In genomic region chr13:109859216-109859835, GRCh38 we compare ENCODE assay signal across 25 cellular contexts.
"Had no signal": no experiment of that assay in that cellular context is flagged by ENCODE, and none has a peak within 500 bp of the region (broad histone marks: within the 10 kb centered on the region; RNA-seq: fewer than 3 reads in every experiment).

No MANE protein-coding gene starts in this region.

- ATAC-seq: activated T-cell treated with anti-CD3 and anti-CD28 coated beads, Interleukin-2, amount 50 U/mL, for 72 hours; gastroesophageal sphincter; pancreas; sciatic nerve; stimulated activated naive B cell treated with anti-CD40 and anti-IgM and Interleukin-4, amounts not matched to agents 10 μg/mL and 1 μg/mL and 100 μg/mL, for 72 hours had no signal

- H3K36me3 ChIP-seq: gastroesophageal sphincter, pancreas, prostate gland, suprapubic skin, tibial artery had no signal

- H3K4me3 Mint-ChIP-seq: activated naive CD8-positive, alpha-beta T cell; activated T-cell treated with anti-CD3 and anti-CD28 coated beads, Interleukin-2, amount 50 U/mL, for 72 hours; immature natural killer cell; naive B cell; nephron progenitor cell; stimulated activated naive B cell treated with anti-CD40 and anti-IgM and Interleukin-4, amounts not matched to agents 10 μg/mL and 1 μg/mL and 100 μg/mL, for 72 hours; T-helper 1 cell treated with Interleukin-12 subunit alpha and Interleukin-12 subunit beta and Interleukin-4 antibody, amounts not matched to agents 30 μg/mL and 1 μg/mL, for 36 hours had no signal

- DNase-seq: activated CD4-positive, alpha-beta T cell treated with anti-CD3 and anti-CD28 coated beads for 4 hours; activated CD4-positive, alpha-beta T cell treated with anti-CD3 and anti-CD28 coated beads, Interleukin-2, amount 50 U/mL, for 4 hours; activated naive CD4-positive, alpha-beta T cell treated with Interleukin-2 at 50 U/mL for 16 hours; activated T-cell treated with anti-CD3 and anti-CD28 coated beads for 4 hours; activated T-cell treated with anti-CD3 and anti-CD28 coated beads, Interleukin-2, amount 50 U/mL, for 72 hours; anterior cingulate cortex; effector CD8-positive, alpha-beta T cell; hypothalamus; immature natural killer cell; kidney; naive B cell; nephron progenitor cell; pancreas; small intestine; stimulated activated CD4-positive, alpha-beta T cell treated with anti-CD3 and anti-CD28 coated beads, Interleukin-2, amount 100 ng/mL, for 24 hours; stimulated activated naive B cell treated with anti-CD40 and anti-IgM and Interleukin-4, amounts not matched to agents 10 μg/mL and 1 μg/mL and 100 μg/mL, for 72 hours; T-helper 9 cell; tibial artery had no signal

- H3K27me3 ChIP-seq: gastroesophageal sphincter, pancreas had no signal

- H3K27ac Mint-ChIP-seq: activated naive CD8-positive, alpha-beta T cell; activated T-cell treated with anti-CD3 and anti-CD28 coated beads, Interleukin-2, amount 50 U/mL, for 72 hours; immature natural killer cell; nephron progenitor cell; stimulated activated naive B cell treated with anti-CD40 and anti-IgM and Interleukin-4, amounts not matched to agents 10 μg/mL and 1 μg/mL and 100 μg/mL, for 72 hours; T-helper 1 cell treated with Interleukin-12 subunit alpha and Interleukin-12 subunit beta and Interleukin-4 antibody, amounts not matched to agents 30 μg/mL and 1 μg/mL, for 36 hours had no signal

- H3K36me3 Mint-ChIP-seq: activated naive CD8-positive, alpha-beta T cell; immature natural killer cell; naive B cell; stimulated activated naive B cell treated with anti-CD40 and anti-IgM and Interleukin-4, amounts not matched to agents 10 μg/mL and 1 μg/mL and 100 μg/mL, for 72 hours had no signal

- H3K4me1 ChIP-seq: gastroesophageal sphincter, pancreas, prostate gland, tibial artery had no signal

- H3K27ac ChIP-seq: gastroesophageal sphincter, pancreas, prostate gland, suprapubic skin, tibial artery, VCaP had no signal

- H3K4me1 Mint-ChIP-seq: immature natural killer cell; naive B cell; nephron progenitor cell; stimulated activated naive B cell treated with anti-CD40 and anti-IgM and Interleukin-4, amounts not matched to agents 10 μg/mL and 1 μg/mL and 100 μg/mL, for 72 hours had no signal

- H3K9me3 ChIP-seq: gastroesophageal sphincter, pancreas, prostate gland, suprapubic skin, tibial artery had no signal

- H3K9me3 Mint-ChIP-seq: nephron progenitor cell; stimulated activated naive B cell treated with anti-CD40 and anti-IgM and Interleukin-4, amounts not matched to agents 10 μg/mL and 1 μg/mL and 100 μg/mL, for 72 hours; T-helper 1 cell treated with Interleukin-12 subunit alpha and Interleukin-12 subunit beta and Interleukin-4 antibody, amounts not matched to agents 30 μg/mL and 1 μg/mL, for 36 hours had no signal

- H3K4me3 ChIP-seq: gastroesophageal sphincter, pancreas, prostate gland, suprapubic skin, tibial artery had no signal
